In genomic region chr2:43325448-43325811, GRCh38 we compare ENCODE assay signal across 24 cellular contexts.
A peak's percentile ranks its signal among the peaks of the same experiment; 100 is the strongest.
DNase-seq lines count a peak whose midpoint lies in the region; FAIRE-seq and TF ChIP-seq lines count a peak whose summit lies in the region.
"Had no signal": no experiment of that assay in that cellular context is flagged by ENCODE, and none has a peak within 500 bp of the region (broad histone marks: within the 10 kb centered on the region; RNA-seq: fewer than 3 reads in every experiment).

No MANE protein-coding gene starts in this region.

- no peaks in the 10 kb centered on the region for H3K9me3 ChIP-seq in subcutaneous abdominal adipose tissue (ENCODE audit: control insufficient read depth in 5 of 5, low read length in 5 of 5)

- no peak for TF ChIP-seq POLR2A in GM12892 (IDR thresholded peaks at IDR 0.05; ENCODE audit: low read depth, low read length)

- H3K4me1 Mint-ChIP-seq in nephron progenitor cell: peaks cover 17% of the 10 kb centered on the region

- H3K4me3 ChIP-seq in HL-60 (replicated peaks; ENCODE audit: insufficient read depth, low read length) (no peak overlapping the region), coronary artery (no peak overlapping the region), subcutaneous abdominal adipose tissue (ENCODE audit: low read depth in 1 of 5, low read length in 5 of 5) (no peak overlapping the region)

- H3K36me3 ChIP-seq in subcutaneous abdominal adipose tissue (ENCODE audit: control insufficient read depth in 5 of 5, insufficient read depth in 5 of 5, low read length in 5 of 5): peaks cover 0 to 4% (median 0%) of the 10 kb centered on the region in 5 donors

- peaks cover 17% of the 10 kb centered on the region for H3K36me3 Mint-ChIP-seq in nephron progenitor cell (ENCODE audit: low read depth)

- H3K4me3 Mint-ChIP-seq in nephron progenitor cell: no peak overlapping the region
- H3K4me3 Mint-ChIP-seq: CD4-positive, CD25-positive, alpha-beta regulatory T cell; endodermal cell had no signal

- peaks cover 6% of the 10 kb centered on the region for H3K27me3 Mint-ChIP-seq in nephron progenitor cell (ENCODE audit: low read depth, poor library complexity)
- H3K27me3 Mint-ChIP-seq: CD4-positive, CD25-positive, alpha-beta regulatory T cell had no signal

- H3K27ac ChIP-seq in HL-60 (replicated peaks) (peak overlapping the region; percentile 12; the same call in 1 of the 2 replicates), coronary artery (peak overlapping the region; percentile 71 to 89), subcutaneous abdominal adipose tissue (ENCODE audit: low read depth, low read length) (peak overlapping the region; percentile 79)

- peaks cover 2 to 40% (median 32%) of the 10 kb centered on the region in 5 donors for H3K4me1 ChIP-seq in subcutaneous abdominal adipose tissue (ENCODE audit: control insufficient read depth in 5 of 5, insufficient read depth in 5 of 5, low read length in 5 of 5)

- H3K27ac Mint-ChIP-seq in nephron progenitor cell: peak overlapping the region; percentile 1
- H3K27ac Mint-ChIP-seq: endodermal cell had no signal

- no peak for TF ChIP-seq CTCF in HL-60 (IDR thresholded peaks at IDR 0.05; ENCODE audit: insufficient read depth, low read length)
- TF ChIP-seq CTCF in coronary artery (IDR thresholded peaks at IDR 0.05): no peak
- TF ChIP-seq CTCF in nephron progenitor cell (IDR thresholded peaks at IDR 0.05): no peak

- no peak overlapping the region for H3K9ac ChIP-seq in subcutaneous abdominal adipose tissue (ENCODE audit: low read length in 5 of 5)

- DNase-seq in HL-60 (ENCODE audit: low read depth in 1 of 2, low spot score in 1 of 2) (no peak), coronary artery (ENCODE audit: low spot score) (no peak), nephron progenitor cell (no peak), GM12892 (ENCODE audit: insufficient read length) (no peak), putamen (ENCODE audit: low spot score) (no peak), NCI-H1417 treated with DMSO at 0.1 percent for 48 hours (lab: John Stamatoyannopoulos, UW) (no peak), NCI-H2107 treated with DMSO at 0.1 percent for 48 hours (lab: John Stamatoyannopoulos, UW; ENCODE audit: unreplicated experiment) (no peak)
- DNase-seq: activated CD4-positive, alpha-beta T cell treated with anti-CD3 and anti-CD28 coated beads for 48 hours; activated effector memory CD4-positive, alpha-beta T cell treated with anti-CD3 and anti-CD28 coated beads, Interleukin-2, amount 50 U/mL, for 16 hours; amygdala; CD4-positive, CD25-positive, alpha-beta regulatory T cell; cerebellar nuclear complex; endodermal cell; H7; hippocampal formation; islet precursor cell; midbrain; NCI-H2029; nucleus accumbens; RPMI8226; small intestine; stimulated activated CD4-positive, alpha-beta T cell treated with anti-CD3 and anti-CD28 coated beads, Interleukin-4, amount 100 ng/mL, for 4 hours; trophoblast cell had no signal

- no peak for FAIRE-seq in GM12892 (lab: Jason Lieb, UNC)
- FAIRE-seq: small intestine had no signal

- H3K9me3 Mint-ChIP-seq in nephron progenitor cell: no peaks in the 10 kb centered on the region
- H3K9me3 Mint-ChIP-seq: CD4-positive, CD25-positive, alpha-beta regulatory T cell; endodermal cell had no signal

- no peaks in the 10 kb centered on the region for H3K27me3 ChIP-seq in HL-60 (ENCODE audit: insufficient read depth, poor library complexity, severe bottlenecking)
- H3K27me3 ChIP-seq in subcutaneous abdominal adipose tissue (ENCODE audit: control insufficient read depth in 5 of 5, insufficient read depth in 4 of 5, low read length in 5 of 5): no peaks in the 10 kb centered on the region

Comparison
In these comparisons a context has a peak if more than half of its experiments do, and no peak if none do; other contexts are left out.
1. H3K27ac ChIP-seq: peak in every context shown above with its lines; median percentile 80 in coronary artery; 79 in subcutaneous abdominal adipose tissue; 12 in HL-60.